8 cellular contexts compared by ENCODE assay signal in the genomic region with DNA sequence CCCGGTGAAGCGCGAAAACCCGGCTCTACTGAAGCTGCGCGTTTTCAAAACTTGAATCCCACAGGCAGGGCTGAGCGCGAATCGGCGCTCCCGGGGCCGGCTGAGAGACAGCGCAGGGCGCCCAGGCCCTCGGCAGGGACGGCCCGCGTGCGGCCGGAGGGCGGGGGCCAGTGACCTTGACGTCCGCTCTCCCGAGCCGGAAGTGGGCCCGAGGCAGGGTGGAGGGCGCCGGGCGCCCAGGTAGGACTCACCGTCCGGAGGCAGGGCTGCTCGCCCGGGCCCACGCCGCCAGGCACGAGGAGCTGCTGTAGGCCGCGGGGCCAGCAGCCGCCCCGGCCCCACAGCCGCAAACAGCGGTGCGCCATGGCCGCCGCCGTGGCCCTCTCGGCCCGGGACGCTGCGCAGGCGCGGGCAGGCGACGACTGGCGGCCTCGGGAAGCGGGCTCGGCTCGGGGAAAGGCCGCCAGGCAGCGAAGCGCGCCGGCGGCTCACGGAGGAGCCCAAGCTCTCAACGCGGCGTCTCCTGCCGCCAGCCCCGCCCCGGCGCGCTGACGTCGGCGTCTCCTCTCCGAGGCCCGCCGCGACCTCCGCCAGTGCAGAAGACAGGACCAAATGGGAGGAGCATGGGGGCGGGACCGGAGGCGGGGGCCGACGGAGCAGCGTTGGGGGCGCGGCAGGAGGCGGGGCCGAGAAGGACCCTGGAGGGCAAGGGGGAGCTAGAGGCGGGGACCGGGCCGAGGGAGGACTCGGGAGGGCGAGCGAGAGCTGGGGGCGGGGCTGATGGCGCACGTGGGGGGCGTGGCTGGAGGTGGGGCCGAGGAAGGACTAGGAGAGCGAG. TPM values are rescaled to one million over a fixed set of nuclear protein-coding genes. Genes with fewer than 3 reads are reported as not detected.
DNase-seq lines count a peak whose midpoint lies in the region; ATAC-seq, FAIRE-seq and TF ChIP-seq lines count a peak whose summit lies in the region.

AFG3L2 (minus strand) TSS at position 510 of the 838 bp plus-strand sequence; CDS start at position 365, 145 bp downstream.

- H3K36me3 ChIP-seq in kidney (ENCODE audit: control insufficient read depth in 1 of 2, insufficient read depth in 2 of 2, low read length in 2 of 2), result peaks cover 0 to 6% of the 10 kb centered on the region in 2 donors

- intact Hi-C loops in kidney (cut with DNase I), result no loop called here

- H3K4me1 ChIP-seq in kidney (ENCODE audit: control insufficient read depth in 1 of 2, insufficient read depth in 1 of 2, low read depth in 1 of 2, low read length in 2 of 2), result peaks cover 0 to 14% of the 10 kb centered on the region in 2 donors

- TF ChIP-seq CTCF in kidney (IDR thresholded peaks at IDR 0.05; ENCODE audit: borderline replicate concordance, extremely low read depth, insufficient read depth), result no peak

- H3K9me3 ChIP-seq in kidney (ENCODE audit: control insufficient read depth in 1 of 2, low read length in 2 of 2), result no peaks in the 10 kb centered on the region

- no peak for FAIRE-seq in kidney (lab: Jason Lieb, UNC)

- peak within 1 kb of the TSS; percentile 93 to 96 for H3K4me3 ChIP-seq in kidney (ENCODE audit: low read length in 2 of 2)

- DNase-seq in Ammon's horn (ENCODE audit: low spot score), result peak; percentile 100
- peak; percentile 91 for DNase-seq in GM19238 (ENCODE audit: insufficient read length, low spot score)
- DNase-seq in NCI-H510A (lab: John Stamatoyannopoulos, UW), result peak; percentile 97
- DNase-seq in activated CD4-positive, alpha-beta T cell treated with anti-CD3 and anti-CD28 coated beads for 1 hour, result peak; percentile 100
- DNase-seq in cerebellar nuclear complex (lab: John Stamatoyannopoulos, UW), result peak; percentile 96 to 98
- peak; percentile 100 for DNase-seq in kidney
- DNase-seq in stimulated activated CD4-positive, alpha-beta T cell treated with anti-CD3 and anti-CD28 coated beads, Interleukin-15, amount 100 ng/mL, for 1 hour (ENCODE audit: low read depth in 1 of 2, low spot score in 1 of 2), result peak; percentile 100

- peak within 1 kb of the TSS; percentile 98 for H3K27ac ChIP-seq in kidney (ENCODE audit: low read depth in 2 of 2, low read length in 2 of 2)

- ATAC-seq in HG03439 (IDR thresholded peaks at IDR 0.05; ENCODE audit: unreplicated experiment), result peak; percentile 87

- H3K9ac ChIP-seq in kidney (ENCODE audit: low read length in 2 of 2), result peak within 1 kb of the TSS; percentile 81 to 93

RNA-seq across cellular contexts. Expression of gene AFG3L2, which starts in this region (rescaled TPM):
- total RNA-seq in kidney, result 55.9 TPM
- polyA plus RNA-seq in kidney (ENCODE audit: insufficient read depth, low read depth, low replicate concordance), result 62.7 TPM

Comparison
In these comparisons a context has a peak if more than half of its experiments do, and no peak if none do; other contexts are left out.
1. Peak in every context shown above with its lines: DNase-seq, ATAC-seq, H3K4me3 ChIP-seq and H3K27ac ChIP-seq.